1 cellular context compared by ENCODE assay signal in the genomic region with DNA sequence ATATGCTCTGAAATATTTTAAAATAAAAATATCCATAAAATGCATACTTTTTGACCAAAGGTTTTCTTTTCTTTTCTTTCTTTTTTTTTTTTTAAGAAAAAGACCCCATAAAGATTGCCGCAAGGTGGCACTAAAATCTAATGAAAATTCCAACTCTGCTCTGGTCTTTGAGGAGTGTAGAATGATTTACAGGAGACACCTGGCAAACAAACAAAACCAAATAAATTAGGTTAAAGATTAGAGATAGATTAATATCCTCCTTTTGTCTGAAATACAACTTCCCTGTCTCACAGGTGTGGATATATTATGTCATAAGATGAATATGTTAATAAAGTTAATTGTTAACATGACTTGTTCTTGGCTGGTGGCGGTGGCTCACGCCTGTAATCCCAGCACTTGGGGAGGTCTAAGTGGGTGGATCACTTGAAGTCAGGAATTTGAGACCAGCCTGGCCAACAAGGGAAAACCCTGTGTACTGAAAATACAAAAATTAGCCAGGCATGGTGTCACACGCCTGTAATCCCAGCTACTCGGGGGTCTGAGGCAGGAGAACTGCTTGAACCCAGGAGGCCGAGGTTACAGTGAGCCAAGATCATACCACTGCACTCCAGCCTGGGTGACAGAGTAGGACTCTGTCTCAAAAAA.
A peak's percentile ranks its signal among the peaks of the same experiment; 100 is the strongest.
TF ChIP-seq lines count a peak whose summit lies in the region.

No MANE protein-coding gene starts in this region.

TF ChIP-seq in HepG2, 621 proteins besides CTCF, POLR2A, EP300 and RAD21 (continued from another document and continues in another):
- TF ChIP-seq, protein P1, sequence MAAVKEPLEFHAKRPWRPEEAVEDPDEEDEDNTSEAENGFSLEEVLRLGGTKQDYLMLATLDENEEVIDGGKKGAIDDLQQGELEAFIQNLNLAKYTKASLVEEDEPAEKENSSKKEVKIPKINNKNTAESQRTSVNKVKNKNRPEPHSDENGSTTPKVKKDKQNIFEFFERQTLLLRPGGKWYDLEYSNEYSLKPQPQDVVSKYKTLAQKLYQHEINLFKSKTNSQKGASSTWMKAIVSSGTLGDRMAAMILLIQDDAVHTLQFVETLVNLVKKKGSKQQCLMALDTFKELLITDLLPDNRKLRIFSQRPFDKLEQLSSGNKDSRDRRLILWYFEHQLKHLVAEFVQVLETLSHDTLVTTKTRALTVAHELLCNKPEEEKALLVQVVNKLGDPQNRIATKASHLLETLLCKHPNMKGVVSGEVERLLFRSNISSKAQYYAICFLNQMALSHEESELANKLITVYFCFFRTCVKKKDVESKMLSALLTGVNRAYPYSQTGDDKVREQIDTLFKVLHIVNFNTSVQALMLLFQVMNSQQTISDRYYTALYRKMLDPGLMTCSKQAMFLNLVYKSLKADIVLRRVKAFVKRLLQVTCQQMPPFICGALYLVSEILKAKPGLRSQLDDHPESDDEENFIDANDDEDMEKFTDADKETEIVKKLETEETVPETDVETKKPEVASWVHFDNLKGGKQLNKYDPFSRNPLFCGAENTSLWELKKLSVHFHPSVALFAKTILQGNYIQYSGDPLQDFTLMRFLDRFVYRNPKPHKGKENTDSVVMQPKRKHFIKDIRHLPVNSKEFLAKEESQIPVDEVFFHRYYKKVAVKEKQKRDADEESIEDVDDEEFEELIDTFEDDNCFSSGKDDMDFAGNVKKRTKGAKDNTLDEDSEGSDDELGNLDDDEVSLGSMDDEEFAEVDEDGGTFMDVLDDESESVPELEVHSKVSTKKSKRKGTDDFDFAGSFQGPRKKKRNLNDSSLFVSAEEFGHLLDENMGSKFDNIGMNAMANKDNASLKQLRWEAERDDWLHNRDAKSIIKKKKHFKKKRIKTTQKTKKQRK (IDR thresholded peaks at IDR 0.05; ENCODE audit: low read length), result no peak
- no peak for TF ChIP-seq ZNF264 (CRISPR knock-in tag; IDR thresholded peaks at IDR 0.05)
- TF ChIP-seq ZNF446 (CRISPR knock-in tag; IDR thresholded peaks at IDR 0.05), result no peak
- TF ChIP-seq, protein P2, sequence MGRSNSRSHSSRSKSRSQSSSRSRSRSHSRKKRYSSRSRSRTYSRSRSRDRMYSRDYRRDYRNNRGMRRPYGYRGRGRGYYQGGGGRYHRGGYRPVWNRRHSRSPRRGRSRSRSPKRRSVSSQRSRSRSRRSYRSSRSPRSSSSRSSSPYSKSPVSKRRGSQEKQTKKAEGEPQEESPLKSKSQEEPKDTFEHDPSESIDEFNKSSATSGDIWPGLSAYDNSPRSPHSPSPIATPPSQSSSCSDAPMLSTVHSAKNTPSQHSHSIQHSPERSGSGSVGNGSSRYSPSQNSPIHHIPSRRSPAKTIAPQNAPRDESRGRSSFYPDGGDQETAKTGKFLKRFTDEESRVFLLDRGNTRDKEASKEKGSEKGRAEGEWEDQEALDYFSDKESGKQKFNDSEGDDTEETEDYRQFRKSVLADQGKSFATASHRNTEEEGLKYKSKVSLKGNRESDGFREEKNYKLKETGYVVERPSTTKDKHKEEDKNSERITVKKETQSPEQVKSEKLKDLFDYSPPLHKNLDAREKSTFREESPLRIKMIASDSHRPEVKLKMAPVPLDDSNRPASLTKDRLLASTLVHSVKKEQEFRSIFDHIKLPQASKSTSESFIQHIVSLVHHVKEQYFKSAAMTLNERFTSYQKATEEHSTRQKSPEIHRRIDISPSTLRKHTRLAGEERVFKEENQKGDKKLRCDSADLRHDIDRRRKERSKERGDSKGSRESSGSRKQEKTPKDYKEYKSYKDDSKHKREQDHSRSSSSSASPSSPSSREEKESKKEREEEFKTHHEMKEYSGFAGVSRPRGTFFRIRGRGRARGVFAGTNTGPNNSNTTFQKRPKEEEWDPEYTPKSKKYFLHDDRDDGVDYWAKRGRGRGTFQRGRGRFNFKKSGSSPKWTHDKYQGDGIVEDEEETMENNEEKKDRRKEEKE (IDR thresholded peaks at IDR 0.05), result no peak
- TF ChIP-seq THYN1 (CRISPR knock-in tag; IDR thresholded peaks at IDR 0.05; ENCODE audit: borderline replicate concordance, low read depth), result no peak
- no peak for TF ChIP-seq ATM (IDR thresholded peaks at IDR 0.05; ENCODE audit: borderline replicate concordance)
- no peak for TF ChIP-seq JUND (CRISPR knock-in tag; IDR thresholded peaks at IDR 0.05)
- no peak for TF ChIP-seq ZNF10 (CRISPR knock-in tag; IDR thresholded peaks at IDR 0.05; ENCODE audit: borderline replicate concordance, low read depth)
- TF ChIP-seq, protein P3, sequence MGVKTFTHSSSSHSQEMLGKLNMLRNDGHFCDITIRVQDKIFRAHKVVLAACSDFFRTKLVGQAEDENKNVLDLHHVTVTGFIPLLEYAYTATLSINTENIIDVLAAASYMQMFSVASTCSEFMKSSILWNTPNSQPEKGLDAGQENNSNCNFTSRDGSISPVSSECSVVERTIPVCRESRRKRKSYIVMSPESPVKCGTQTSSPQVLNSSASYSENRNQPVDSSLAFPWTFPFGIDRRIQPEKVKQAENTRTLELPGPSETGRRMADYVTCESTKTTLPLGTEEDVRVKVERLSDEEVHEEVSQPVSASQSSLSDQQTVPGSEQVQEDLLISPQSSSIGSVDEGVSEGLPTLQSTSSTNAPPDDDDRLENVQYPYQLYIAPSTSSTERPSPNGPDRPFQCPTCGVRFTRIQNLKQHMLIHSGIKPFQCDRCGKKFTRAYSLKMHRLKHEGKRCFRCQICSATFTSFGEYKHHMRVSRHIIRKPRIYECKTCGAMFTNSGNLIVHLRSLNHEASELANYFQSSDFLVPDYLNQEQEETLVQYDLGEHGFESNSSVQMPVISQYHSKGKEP (CRISPR knock-in tag; IDR thresholded peaks at IDR 0.05), result no peak
- TF ChIP-seq PRPF4 (IDR thresholded peaks at IDR 0.05; ENCODE audit: low read depth, low read length, poor library complexity, severe bottlenecking), result no peak
- TF ChIP-seq ZSCAN22 (CRISPR knock-in tag; IDR thresholded peaks at IDR 0.05), result no peak
- TF ChIP-seq SP2 (CRISPR knock-in tag; IDR thresholded peaks at IDR 0.05), result no peak
- TF ChIP-seq, protein P4, sequence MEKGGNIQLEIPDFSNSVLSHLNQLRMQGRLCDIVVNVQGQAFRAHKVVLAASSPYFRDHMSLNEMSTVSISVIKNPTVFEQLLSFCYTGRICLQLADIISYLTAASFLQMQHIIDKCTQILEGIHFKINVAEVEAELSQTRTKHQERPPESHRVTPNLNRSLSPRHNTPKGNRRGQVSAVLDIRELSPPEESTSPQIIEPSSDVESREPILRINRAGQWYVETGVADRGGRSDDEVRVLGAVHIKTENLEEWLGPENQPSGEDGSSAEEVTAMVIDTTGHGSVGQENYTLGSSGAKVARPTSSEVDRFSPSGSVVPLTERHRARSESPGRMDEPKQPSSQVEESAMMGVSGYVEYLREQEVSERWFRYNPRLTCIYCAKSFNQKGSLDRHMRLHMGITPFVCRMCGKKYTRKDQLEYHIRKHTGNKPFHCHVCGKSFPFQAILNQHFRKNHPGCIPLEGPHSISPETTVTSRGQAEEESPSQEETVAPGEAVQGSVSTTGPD (CRISPR knock-in tag; IDR thresholded peaks at IDR 0.05), result no peak
- no peak for TF ChIP-seq ZNF564 (CRISPR knock-in tag; IDR thresholded peaks at IDR 0.05)
- no peak for TF ChIP-seq CCAR2 (optimal IDR thresholded peaks at IDR 0.05; ENCODE audit: low read depth, low read length)
- TF ChIP-seq MAFK (conservative IDR thresholded peaks at IDR 0.05 in 1 of 2, IDR thresholded peaks at IDR 0.05 in 1 of 2; ENCODE audit: low read length in 2 of 2), result no peak
- no peak for TF ChIP-seq AGO1 (IDR thresholded peaks at IDR 0.05; ENCODE audit: low read depth, low read length, poor library complexity, severe bottlenecking)
- TF ChIP-seq, protein P5, sequence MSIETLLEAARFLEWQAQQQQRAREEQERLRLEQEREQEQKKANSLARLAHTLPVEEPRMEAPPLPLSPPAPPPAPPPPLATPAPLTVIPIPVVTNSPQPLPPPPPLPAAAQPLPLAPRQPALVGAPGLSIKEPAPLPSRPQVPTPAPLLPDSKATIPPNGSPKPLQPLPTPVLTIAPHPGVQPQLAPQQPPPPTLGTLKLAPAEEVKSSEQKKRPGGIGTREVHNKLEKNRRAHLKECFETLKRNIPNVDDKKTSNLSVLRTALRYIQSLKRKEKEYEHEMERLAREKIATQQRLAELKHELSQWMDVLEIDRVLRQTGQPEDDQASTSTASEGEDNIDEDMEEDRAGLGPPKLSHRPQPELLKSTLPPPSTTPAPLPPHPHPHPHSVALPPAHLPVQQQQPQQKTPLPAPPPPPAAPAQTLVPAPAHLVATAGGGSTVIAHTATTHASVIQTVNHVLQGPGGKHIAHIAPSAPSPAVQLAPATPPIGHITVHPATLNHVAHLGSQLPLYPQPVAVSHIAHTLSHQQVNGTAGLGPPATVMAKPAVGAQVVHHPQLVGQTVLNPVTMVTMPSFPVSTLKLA (IDR thresholded peaks at IDR 0.05), result no peak
- TF ChIP-seq ZBTB7A (CRISPR knock-in tag; IDR thresholded peaks at IDR 0.05), result no peak
- no peak for TF ChIP-seq NFIC (IDR thresholded peaks at IDR 0.05; ENCODE audit: low read length)
- TF ChIP-seq ZNF329 (CRISPR knock-in tag; IDR thresholded peaks at IDR 0.05; ENCODE audit: low read depth), result no peak
- TF ChIP-seq ZFYVE20 (CRISPR knock-in tag; IDR thresholded peaks at IDR 0.05; ENCODE audit: borderline replicate concordance, low read depth), result no peak
- no peak for TF ChIP-seq ZNF841 (CRISPR knock-in tag; IDR thresholded peaks at IDR 0.05; ENCODE audit: borderline replicate concordance)
- TF ChIP-seq HDAC6 (IDR thresholded peaks at IDR 0.05; ENCODE audit: low read depth, low read length), result no peak
- no peak for TF ChIP-seq RBFOX2 (IDR thresholded peaks at IDR 0.05; ENCODE audit: low read depth, low read length)
- TF ChIP-seq, protein P6, sequence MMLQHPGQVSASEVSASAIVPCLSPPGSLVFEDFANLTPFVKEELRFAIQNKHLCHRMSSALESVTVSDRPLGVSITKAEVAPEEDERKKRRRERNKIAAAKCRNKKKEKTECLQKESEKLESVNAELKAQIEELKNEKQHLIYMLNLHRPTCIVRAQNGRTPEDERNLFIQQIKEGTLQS (CRISPR knock-in tag; IDR thresholded peaks at IDR 0.05), result no peak
- TF ChIP-seq SMARCE1 (IDR thresholded peaks at IDR 0.05; ENCODE audit: borderline replicate concordance), result no peak
- no peak for TF ChIP-seq DPF2 (CRISPR knock-in tag; IDR thresholded peaks at IDR 0.05; ENCODE audit: borderline replicate concordance, low read depth)
- TF ChIP-seq NFRKB (IDR thresholded peaks at IDR 0.05), result no peak
- TF ChIP-seq, protein P7, sequence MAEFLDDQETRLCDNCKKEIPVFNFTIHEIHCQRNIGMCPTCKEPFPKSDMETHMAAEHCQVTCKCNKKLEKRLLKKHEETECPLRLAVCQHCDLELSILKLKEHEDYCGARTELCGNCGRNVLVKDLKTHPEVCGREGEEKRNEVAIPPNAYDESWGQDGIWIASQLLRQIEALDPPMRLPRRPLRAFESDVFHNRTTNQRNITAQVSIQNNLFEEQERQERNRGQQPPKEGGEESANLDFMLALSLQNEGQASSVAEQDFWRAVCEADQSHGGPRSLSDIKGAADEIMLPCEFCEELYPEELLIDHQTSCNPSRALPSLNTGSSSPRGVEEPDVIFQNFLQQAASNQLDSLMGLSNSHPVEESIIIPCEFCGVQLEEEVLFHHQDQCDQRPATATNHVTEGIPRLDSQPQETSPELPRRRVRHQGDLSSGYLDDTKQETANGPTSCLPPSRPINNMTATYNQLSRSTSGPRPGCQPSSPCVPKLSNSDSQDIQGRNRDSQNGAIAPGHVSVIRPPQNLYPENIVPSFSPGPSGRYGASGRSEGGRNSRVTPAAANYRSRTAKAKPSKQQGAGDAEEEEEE (CRISPR knock-in tag; IDR thresholded peaks at IDR 0.05; ENCODE audit: borderline replicate concordance), result no peak
- no peak for TF ChIP-seq HHEX (CRISPR knock-in tag; IDR thresholded peaks at IDR 0.05)
- TF ChIP-seq, protein P8, sequence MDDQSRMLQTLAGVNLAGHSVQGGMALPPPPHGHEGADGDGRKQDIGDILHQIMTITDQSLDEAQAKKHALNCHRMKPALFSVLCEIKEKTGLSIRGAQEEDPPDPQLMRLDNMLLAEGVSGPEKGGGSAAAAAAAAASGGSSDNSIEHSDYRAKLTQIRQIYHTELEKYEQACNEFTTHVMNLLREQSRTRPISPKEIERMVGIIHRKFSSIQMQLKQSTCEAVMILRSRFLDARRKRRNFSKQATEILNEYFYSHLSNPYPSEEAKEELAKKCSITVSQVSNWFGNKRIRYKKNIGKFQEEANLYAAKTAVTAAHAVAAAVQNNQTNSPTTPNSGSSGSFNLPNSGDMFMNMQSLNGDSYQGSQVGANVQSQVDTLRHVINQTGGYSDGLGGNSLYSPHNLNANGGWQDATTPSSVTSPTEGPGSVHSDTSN (CRISPR knock-in tag; IDR thresholded peaks at IDR 0.05; ENCODE audit: borderline replicate concordance), result no peak
- TF ChIP-seq, protein P9, sequence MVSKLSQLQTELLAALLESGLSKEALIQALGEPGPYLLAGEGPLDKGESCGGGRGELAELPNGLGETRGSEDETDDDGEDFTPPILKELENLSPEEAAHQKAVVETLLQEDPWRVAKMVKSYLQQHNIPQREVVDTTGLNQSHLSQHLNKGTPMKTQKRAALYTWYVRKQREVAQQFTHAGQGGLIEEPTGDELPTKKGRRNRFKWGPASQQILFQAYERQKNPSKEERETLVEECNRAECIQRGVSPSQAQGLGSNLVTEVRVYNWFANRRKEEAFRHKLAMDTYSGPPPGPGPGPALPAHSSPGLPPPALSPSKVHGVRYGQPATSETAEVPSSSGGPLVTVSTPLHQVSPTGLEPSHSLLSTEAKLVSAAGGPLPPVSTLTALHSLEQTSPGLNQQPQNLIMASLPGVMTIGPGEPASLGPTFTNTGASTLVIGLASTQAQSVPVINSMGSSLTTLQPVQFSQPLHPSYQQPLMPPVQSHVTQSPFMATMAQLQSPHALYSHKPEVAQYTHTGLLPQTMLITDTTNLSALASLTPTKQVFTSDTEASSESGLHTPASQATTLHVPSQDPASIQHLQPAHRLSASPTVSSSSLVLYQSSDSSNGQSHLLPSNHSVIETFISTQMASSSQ (IDR thresholded peaks at IDR 0.05; ENCODE audit: low read depth), result peak; percentile 77
- TF ChIP-seq, protein P9 (CRISPR knock-in tag; IDR thresholded peaks at IDR 0.05; ENCODE audit: borderline replicate concordance), result peak; percentile 59; the same call in 1 of the 2 replicates
- no peak for TF ChIP-seq NR2F2 (IDR thresholded peaks at IDR 0.05; ENCODE audit: borderline replicate concordance, low read depth)
- no peak for TF ChIP-seq ZNF660 (CRISPR knock-in tag; IDR thresholded peaks at IDR 0.05; ENCODE audit: borderline replicate concordance, low read depth)
- TF ChIP-seq NFATC3 (CRISPR knock-in tag; IDR thresholded peaks at IDR 0.05), result no peak
- TF ChIP-seq, protein P10, sequence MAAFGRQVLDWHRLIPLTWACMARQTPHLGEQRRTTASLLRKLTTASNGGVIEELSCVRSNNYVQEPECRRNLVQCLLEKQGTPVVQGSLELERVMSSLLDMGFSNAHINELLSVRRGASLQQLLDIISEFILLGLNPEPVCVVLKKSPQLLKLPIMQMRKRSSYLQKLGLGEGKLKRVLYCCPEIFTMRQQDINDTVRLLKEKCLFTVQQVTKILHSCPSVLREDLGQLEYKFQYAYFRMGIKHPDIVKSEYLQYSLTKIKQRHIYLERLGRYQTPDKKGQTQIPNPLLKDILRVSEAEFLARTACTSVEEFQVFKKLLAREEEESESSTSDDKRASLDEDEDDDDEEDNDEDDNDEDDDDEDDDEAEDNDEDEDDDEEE (CRISPR knock-in tag; IDR thresholded peaks at IDR 0.05), result no peak
- no peak for TF ChIP-seq NFIB (CRISPR knock-in tag; IDR thresholded peaks at IDR 0.05; ENCODE audit: borderline replicate concordance)
